In genomic region chr4:119370392-119370791, GRCh38 we compare ENCODE assay signal across 8 cellular contexts.
DNase-seq lines count a peak whose midpoint lies in the region; ATAC-seq and TF ChIP-seq lines count a peak whose summit lies in the region.
"Not testable (repeated sequence)": the region's sequence is repeated elsewhere in the genome, so short reads cannot be mapped to it uniquely, and the experiment has no call there.

No MANE protein-coding gene starts in this region.

- in situ Hi-C loops in GM13977 (cut with MboI; ENCODE audit: low pct_unique_long_range_greater_than_20kb, low sequenced_read_pairs, unreplicated experiment): not testable (repeated sequence)

- ATAC-seq in GM21737 (IDR thresholded peaks at IDR 0.05; ENCODE audit: unreplicated experiment): peak; percentile 95
- peak; percentile 98 for ATAC-seq in HG03520 (IDR thresholded peaks at IDR 0.05; ENCODE audit: unreplicated experiment)

- not testable (repeated sequence) for H3K9me3 Mint-ChIP-seq in nephron; stimulated activated naive CD8-positive, alpha-beta T cell treated with anti-CD3 and anti-CD28 coated beads, Interleukin-15, Interleukin-2, amounts not matched to agents 100 ng/mL and 50 ng/mL, for 24 hours

- H3K36me3 Mint-ChIP-seq in nephron (ENCODE audit: low read depth); stimulated activated naive CD8-positive, alpha-beta T cell treated with anti-CD3 and anti-CD28 coated beads, Interleukin-15, Interleukin-2, amounts not matched to agents 100 ng/mL and 50 ng/mL, for 24 hours (ENCODE audit: low read depth): not testable (repeated sequence)

- DNase-seq in GM13977 (ENCODE audit: low spot score) (peak; percentile 5), RPMI8226 (peak; percentile 55)
- DNase-seq in activated CD8-positive, alpha-beta memory T cell treated with anti-CD3 and anti-CD28 coated beads, Interleukin-2, amount 50 U/mL, for 24 hours (ENCODE audit: extremely low read depth): peak; percentile 10
- peak; percentile 8 for DNase-seq in effector CD4-positive, alpha-beta T cell

- peaks cover 14% of the 10 kb centered on the region for H3K4me1 Mint-ChIP-seq in nephron
- H3K4me1 Mint-ChIP-seq in stimulated activated naive CD8-positive, alpha-beta T cell treated with anti-CD3 and anti-CD28 coated beads, Interleukin-15, Interleukin-2, amounts not matched to agents 100 ng/mL and 50 ng/mL, for 24 hours (ENCODE audit: low read depth): peaks cover 31% of the 10 kb centered on the region

- H3K27ac Mint-ChIP-seq in nephron: peak overlapping the region; percentile 40 to 96 (median 83)
- peak overlapping the region; percentile 36 for H3K27ac Mint-ChIP-seq in stimulated activated naive CD8-positive, alpha-beta T cell treated with anti-CD3 and anti-CD28 coated beads, Interleukin-15, Interleukin-2, amounts not matched to agents 100 ng/mL and 50 ng/mL, for 24 hours

- TF ChIP-seq CTCF in GM13977 (IDR thresholded peaks at IDR 0.05; ENCODE audit: extremely low read depth, insufficient read depth, missing control alignments); nephron (IDR thresholded peaks at IDR 0.05; ENCODE audit: unreplicated experiment in 3 of 3): not testable (repeated sequence)

- H3K4me3 Mint-ChIP-seq in nephron: peak overlapping the region in 2 of 3 experiments; percentile 23
- peak overlapping the region; percentile 10 for H3K4me3 Mint-ChIP-seq in stimulated activated naive CD8-positive, alpha-beta T cell treated with anti-CD3 and anti-CD28 coated beads, Interleukin-15, Interleukin-2, amounts not matched to agents 100 ng/mL and 50 ng/mL, for 24 hours

- not testable (repeated sequence) for H3K27me3 Mint-ChIP-seq in nephron (ENCODE audit: low read depth); stimulated activated naive CD8-positive, alpha-beta T cell treated with anti-CD3 and anti-CD28 coated beads, Interleukin-15, Interleukin-2, amounts not matched to agents 100 ng/mL and 50 ng/mL, for 24 hours

Comparison
In these comparisons a context has a peak if more than half of its experiments do, and no peak if none do; other contexts are left out.
1. Peak in every context shown above with its lines: DNase-seq and ATAC-seq.
2. DNase-seq: peak in every context shown above with its lines; median percentile 55 in RPMI8226; 10 in activated CD8-positive, alpha-beta memory T cell treated with anti-CD3 and anti-CD28 coated beads, Interleukin-2, amount 50 U/mL, for 24 hours; 8 in effector CD4-positive, alpha-beta T cell; 5 in GM13977.